1 cellular context compared by ENCODE assay signal in genomic region chr16:4692460-4693295, GRCh38.
A peak's percentile ranks its signal among the peaks of the same experiment; 100 is the strongest.
TF ChIP-seq lines count a peak whose summit lies in the region.

No MANE protein-coding gene starts in this region.

TF ChIP-seq in K562, 482 proteins besides CTCF, POLR2A, EP300 and RAD21:
- TF ChIP-seq E2F4 (CRISPR knock-in tag; IDR thresholded peaks at IDR 0.05; ENCODE audit: low read depth) = 0 out of 2 replicates have a peak, but pooled peaks have one; percentile 39
- 0 out of 2 replicates have a peak, but pooled peaks have one; percentile 7 for TF ChIP-seq KLF16 (IDR thresholded peaks at IDR 0.05)
- 0 out of 2 replicates have a peak, but pooled peaks have one; percentile 21 for TF ChIP-seq REST (CRISPR knock-in tag; IDR thresholded peaks at IDR 0.05; ENCODE audit: low read depth)
- TF ChIP-seq MYBL2 (IDR thresholded peaks at IDR 0.05; ENCODE audit: low read depth) = no peak
- TF ChIP-seq MYBL2 (CRISPR knock-in tag; IDR thresholded peaks at IDR 0.05; ENCODE audit: borderline replicate concordance) = no peak
- 0 out of 2 replicates have a peak, but pooled peaks have one; percentile 28 for TF ChIP-seq GABPB1 (CRISPR knock-in tag; IDR thresholded peaks at IDR 0.05)
- TF ChIP-seq TAF1 (IDR thresholded peaks at IDR 0.05; ENCODE audit: control insufficient read depth, extremely low read depth, insufficient read depth, low read length, severe bottlenecking) = no peak
